In genomic region chr3:29486917-29487316, GRCh38 we compare ENCODE assay signal across 22 cellular contexts.
"Had no signal": no experiment of that assay in that cellular context is flagged by ENCODE, and none has a peak within 500 bp of the region (broad histone marks: within the 10 kb centered on the region; RNA-seq: fewer than 3 reads in every experiment).

No MANE protein-coding gene starts in this region.

- DNase-seq: activated CD4-positive, alpha-beta T cell treated with anti-CD3 and anti-CD28 coated beads for 48 hours; activated CD4-positive, alpha-beta T cell treated with anti-CD3 and anti-CD28 coated beads, Interleukin-2, amount 50 U/mL, for 4 hours; activated CD4-positive, CD25-positive, alpha-beta regulatory T cell treated with anti-CD3 and anti-CD28 coated beads, Interleukin-2, amount 50 U/mL, for 72 hours; activated CD8-positive, alpha-beta memory T cell treated with anti-CD3 and anti-CD28 coated beads, Interleukin-2, amount 50 U/mL, for 48 hours; activated CD8-positive, alpha-beta T cell treated with anti-CD3 and anti-CD28 coated beads, Interleukin-2, amount 10 ng/mL, durations not matched to agents 7 days and 5 days; activated naive CD4-positive, alpha-beta T cell treated with anti-CD3 and anti-CD28 coated beads, Interleukin-2, amount 50 U/mL, for 16 hours; activated naive CD8-positive, alpha-beta T cell treated with anti-CD3 and anti-CD28 coated beads, Interleukin-2, amount 10 ng/mL, durations not matched to agents 7 days and 5 days; activated T-cell treated with anti-CD3 and anti-CD28 coated beads, Interleukin-2, amount 50 U/mL, for 1 hour; aorta; central memory CD4-positive, alpha-beta T cell; Karpas-422; NCI-H1105 treated with DMSO at 0.1 percent for 48 hours; NCI-H1436 treated with DMSO at 0.1 percent for 48 hours; NCI-H187; NCI-H2081; NCI-H446 treated with DMSO at 0.1 percent for 48 hours; NCI-H524 treated with DMSO at 0.1 percent for 48 hours; NCI-H82; T-cell had no signal

- H3K9me3 ChIP-seq: breast epithelium had no signal

- ATAC-seq: activated CD8-positive, alpha-beta T cell treated with anti-CD3 and anti-CD28 coated beads, Interleukin-2, amount 10 ng/mL, durations not matched to agents 7 days and 5 days; Right ventricle myocardium inferior; T-cell had no signal

- H3K4me3 ChIP-seq: breast epithelium, SK-N-MC had no signal

- H3K27ac ChIP-seq: breast epithelium, SK-N-MC had no signal

- H3K27me3 ChIP-seq: breast epithelium had no signal

- H3K36me3 ChIP-seq: breast epithelium had no signal

- H3K4me1 ChIP-seq: breast epithelium had no signal
